ENCODE assay signal across 27 cellular contexts in the genomic region with DNA sequence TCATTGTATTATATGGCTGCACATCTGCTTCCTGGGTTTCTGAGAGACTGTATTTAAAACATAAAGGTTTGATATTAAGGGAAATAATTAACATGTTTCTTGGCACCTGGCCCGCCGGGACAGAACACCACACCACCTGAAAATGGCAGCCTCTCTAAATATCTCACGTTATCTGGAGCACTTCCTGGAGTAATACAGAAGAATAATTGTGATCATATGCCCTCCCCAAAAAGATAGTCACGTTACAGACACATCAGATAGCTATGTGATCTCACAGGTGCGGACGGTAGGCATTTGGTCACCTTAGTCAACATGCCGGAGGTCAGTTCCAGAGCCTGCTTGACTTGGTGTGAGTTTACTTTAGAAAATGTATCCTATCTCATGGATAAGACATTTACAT.
"Had no signal": no experiment of that assay in that cellular context is flagged by ENCODE, and none has a peak within 500 bp of the region (broad histone marks: within the 10 kb centered on the region; RNA-seq: fewer than 3 reads in every experiment).

No MANE protein-coding gene starts in this region.

- DNase-seq: activated CD4-positive, alpha-beta memory T cell treated with anti-CD3 and anti-CD28 coated beads for 36 hours; activated CD4-positive, alpha-beta T cell treated with anti-CD3 and anti-CD28 coated beads for 1 hour; activated CD4-positive, alpha-beta T cell treated with anti-CD3 and anti-CD28 coated beads for 4 hours; activated CD8-positive, alpha-beta memory T cell treated with anti-CD3 and anti-CD28 coated beads, Interleukin-2, amount 10 ng/mL, durations not matched to agents 7 days and 5 days; activated CD8-positive, alpha-beta memory T cell treated with anti-CD3 and anti-CD28 coated beads, Interleukin-2, amount 50 U/mL, for 4 hours; activated CD8-positive, alpha-beta T cell treated with anti-CD3 and anti-CD28 coated beads, Interleukin-2, amount 10 ng/mL, durations not matched to agents 7 days and 5 days; activated gamma-delta T cell; activated naive CD4-positive, alpha-beta T cell; activated naive CD4-positive, alpha-beta T cell treated with anti-CD3 and anti-CD28 coated beads, Interleukin-2, amount 10 ng/mL, durations not matched to agents 7 days and 5 days; activated naive CD8-positive, alpha-beta T cell treated with anti-CD3 and anti-CD28 coated beads, Interleukin-2, amount 10 ng/mL, durations not matched to agents 7 days and 5 days; activated T-cell treated with anti-CD3 and anti-CD28 coated beads for 4 hours; activated T-cell treated with anti-CD3 and anti-CD28 coated beads, Interleukin-2, amount 50 U/mL, for 24 hours; activated T-cell treated with anti-CD3 and anti-CD28 coated beads, Interleukin-2, amount 50 U/mL, for 72 hours; brain microvascular endothelial cell; dorsolateral prefrontal cortex; effector memory CD4-positive, alpha-beta T cell; endodermal cell; foreskin fibroblast; head of caudate nucleus; T-helper 2 cell had no signal

- H3K36me3 ChIP-seq: ascending aorta, brain microvascular endothelial cell had no signal

- H3K4me3 ChIP-seq: ascending aorta, coronary artery, dorsolateral prefrontal cortex had no signal

- H3K9me3 ChIP-seq: ascending aorta had no signal

- H3K27ac ChIP-seq: ascending aorta, brain microvascular endothelial cell, coronary artery, dorsolateral prefrontal cortex had no signal

- ATAC-seq: activated CD8-positive, alpha-beta memory T cell treated with anti-CD3 and anti-CD28 coated beads, Interleukin-2, amount 10 ng/mL, durations not matched to agents 7 days and 5 days; activated CD8-positive, alpha-beta T cell treated with anti-CD3 and anti-CD28 coated beads, Interleukin-2, amount 10 ng/mL, durations not matched to agents 7 days and 5 days; activated naive CD4-positive, alpha-beta T cell treated with anti-CD3 and anti-CD28 coated beads, Interleukin-2, amount 50 U/mL, for 72 hours; activated T-cell treated with anti-CD3 and anti-CD28 coated beads, Interleukin-2, amount 50 U/mL, for 72 hours; esophagus mucosa; WTC11 had no signal

- H3K27me3 ChIP-seq: ascending aorta, brain microvascular endothelial cell had no signal

- H3K4me1 ChIP-seq: ascending aorta had no signal

- FAIRE-seq: bronchial epithelial cell, frontal cortex had no signal
